Comparison of ENCODE assay signal across 8 cellular contexts in the genomic region with DNA sequence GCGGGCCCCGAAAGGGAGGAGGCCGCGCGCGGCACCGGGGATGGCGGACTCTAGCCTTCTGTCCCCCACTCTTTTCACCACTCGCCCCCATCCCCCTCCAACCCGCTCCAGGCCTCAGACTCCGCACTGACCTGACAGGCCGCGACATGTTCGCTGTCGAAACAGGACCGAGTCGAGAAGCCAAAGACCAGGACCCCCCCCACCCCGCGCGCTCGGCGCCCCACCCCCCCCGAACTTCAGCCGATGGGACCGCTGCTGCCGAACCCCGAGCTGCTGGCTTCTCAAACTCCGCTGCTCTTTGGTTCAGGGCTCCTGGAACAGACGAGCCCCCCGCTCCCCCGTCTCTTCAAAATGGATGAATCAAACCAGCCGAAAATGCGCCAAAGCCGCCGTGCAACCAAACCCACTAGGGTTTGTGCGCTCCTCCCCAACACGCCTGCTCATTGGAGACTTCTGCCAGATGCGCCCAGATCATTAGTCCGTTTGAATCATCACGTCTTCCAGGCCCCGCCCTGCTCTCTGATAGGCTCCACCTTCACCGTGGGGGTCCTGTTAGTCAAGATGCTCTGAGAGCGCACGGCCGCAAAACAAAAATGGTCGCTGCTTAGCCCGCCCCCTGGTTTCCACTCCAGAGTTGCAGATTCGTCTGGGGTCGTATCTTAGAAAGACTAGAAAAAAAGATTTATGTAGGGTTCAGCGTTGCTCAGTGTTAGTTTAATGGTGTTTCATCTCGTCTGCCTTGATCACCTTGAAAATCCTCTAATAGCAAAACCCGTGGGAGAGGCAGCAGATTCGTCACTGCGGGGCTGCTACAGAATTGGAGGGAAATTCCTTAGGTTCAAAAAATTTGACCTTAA. TPM values are rescaled to one million over a fixed set of nuclear protein-coding genes. Genes with fewer than 3 reads are reported as not detected.
DNase-seq lines count a peak whose midpoint lies in the region; ATAC-seq and TF ChIP-seq lines count a peak whose summit lies in the region.

A gene with protein sequence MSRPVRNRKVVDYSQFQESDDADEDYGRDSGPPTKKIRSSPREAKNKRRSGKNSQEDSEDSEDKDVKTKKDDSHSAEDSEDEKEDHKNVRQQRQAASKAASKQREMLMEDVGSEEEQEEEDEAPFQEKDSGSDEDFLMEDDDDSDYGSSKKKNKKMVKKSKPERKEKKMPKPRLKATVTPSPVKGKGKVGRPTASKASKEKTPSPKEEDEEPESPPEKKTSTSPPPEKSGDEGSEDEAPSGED (minus strand): TSS at position 357 of the 857 bp plus-strand sequence. CDS start 209 bp downstream, at position 148.

- peaks cover 37% of the 10 kb centered on the region for H3K4me1 Mint-ChIP-seq in activated naive CD8-positive, alpha-beta T cell (ENCODE audit: low read depth)

- TF ChIP-seq POLR2A in testis (IDR thresholded peaks at IDR 0.05), result peak; percentile 36

- no peaks in the 10 kb centered on the region for H3K27me3 ChIP-seq in testis

- H3K9me3 Mint-ChIP-seq in activated naive CD8-positive, alpha-beta T cell (ENCODE audit: low read depth), result no peaks in the 10 kb centered on the region

- H3K27ac Mint-ChIP-seq in activated naive CD8-positive, alpha-beta T cell, result peak within 1 kb of the TSS; percentile 98

- intact Hi-C loops in testis (cut with DNase I; ENCODE audit: low total_unique reads), result no loop called here

- CTCF ChIA-PET in GM10248 (lab: Yijun Ruan, JAX), result interaction anchor here (0.7 to 1.3 kb wide), 3 partner anchors 38 to 159 kb away, joined by 3 to 5 read pairs (median 3); no protein-coding TSS in a partner anchor

- H3K9me3 ChIP-seq in testis, result no peaks in the 10 kb centered on the region

- POLR2A ChIA-PET in GM10248 (lab: Yijun Ruan, JAX), result interaction anchor here (0.6 to 1.0 kb wide), 2 partner anchors 24 to 147 kb away, joined by 3 read pairs; no protein-coding TSS in a partner anchor

- no peaks in the 10 kb centered on the region for H3K36me3 Mint-ChIP-seq in activated naive CD8-positive, alpha-beta T cell

- H3K4me1 ChIP-seq in testis, result peaks cover 25% of the 10 kb centered on the region

- no peaks in the 10 kb centered on the region for H3K36me3 ChIP-seq in testis (ENCODE audit: low read depth, missing control alignments)

- H3K27me3 Mint-ChIP-seq in activated naive CD8-positive, alpha-beta T cell, result no peaks in the 10 kb centered on the region

- peak within 1 kb of the TSS; percentile 98 to 99 for H3K27ac ChIP-seq in testis

- TF ChIP-seq CTCF in GM10248 (IDR thresholded peaks at IDR 0.05; ENCODE audit: control extremely low read depth, extremely low read depth, low read depth, missing control alignments), result no peak
- no peak for TF ChIP-seq CTCF in omental fat pad (IDR thresholded peaks at IDR 0.05)
- TF ChIP-seq CTCF in testis (IDR thresholded peaks at IDR 0.05), result peak in 2 of 3 experiments; percentile 13 to 35

- ATAC-seq in HG02623 (IDR thresholded peaks at IDR 0.05; ENCODE audit: unreplicated experiment) (peak; percentile 73), omental fat pad (ENCODE audit: low FRiP score) (peak; percentile 89)

- peak; percentile 86 for DNase-seq in GM10248 (ENCODE audit: extremely low spot score)
- peak; percentile 99 for DNase-seq in NCI-H1105 (lab: John Stamatoyannopoulos, UW)
- peak; percentile 99 for DNase-seq in SKM-1 treated with dmso at 0.1 percent for 144 hours (lab: John Stamatoyannopoulos, UW; ENCODE audit: unreplicated experiment)
- peak; percentile 99 for DNase-seq in glomerular visceral epithelial cell (ENCODE audit: extremely low spot score)
- peak; percentile 87 for DNase-seq in omental fat pad (ENCODE audit: low spot score)
- peak; percentile 100 for DNase-seq in testis

- H3K4me3 Mint-ChIP-seq in activated naive CD8-positive, alpha-beta T cell, result peak within 1 kb of the TSS; percentile 98

- peak within 1 kb of the TSS; percentile 94 to 97 for H3K4me3 ChIP-seq in testis

- 1% methylated on average over 38 to 46 of the region's 54 CpGs for WGBS in testis, 2 donors

RNA-seq across cellular contexts. Expression of the gene that starts here (rescaled TPM):
- 10 to 100 TPM; 54.8 to 84.8 (median 71.2) TPM for total RNA-seq in omental fat pad
- 10 to 100 TPM; 57.7 to 98.6 TPM for total RNA-seq in testis
- 66.3 TPM for polyA plus RNA-seq in testis (ENCODE audit: insufficient read depth, low read depth, low replicate concordance)

Comparison
In these comparisons a context has a peak if more than half of its experiments do, and no peak if none do; other contexts are left out.
1. Peak in every context shown above with its lines: DNase-seq, ATAC-seq, H3K4me3 ChIP-seq and H3K27ac ChIP-seq.
2. CTCF ChIP-seq: peak in testis (2 of 3); none in GM10248 (single experiment) and omental fat pad (0 of 3).